Comparison of ENCODE assay signal across 5 cellular contexts in the genomic region with DNA sequence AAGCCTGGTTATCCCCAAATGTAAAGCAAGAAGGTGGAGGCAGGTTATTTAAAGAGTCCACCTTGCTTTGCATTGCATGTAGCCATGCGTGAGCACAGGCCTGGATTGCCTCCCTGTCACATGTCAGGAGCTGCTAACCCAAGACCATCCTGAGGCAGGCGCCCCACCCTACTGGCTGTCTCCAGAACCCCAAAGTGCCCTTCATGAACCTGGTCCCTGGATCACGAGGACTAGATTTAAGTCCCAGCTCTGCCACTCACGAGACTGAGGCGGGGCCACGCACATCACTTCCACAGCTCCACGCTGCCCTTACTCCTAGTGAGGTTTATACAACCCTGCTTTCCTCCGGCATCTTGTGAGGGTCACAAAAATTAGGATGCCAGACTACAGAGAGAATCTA.
"Had no signal": no experiment of that assay in that cellular context is flagged by ENCODE, and none has a peak within 500 bp of the region (broad histone marks: within the 10 kb centered on the region; RNA-seq: fewer than 3 reads in every experiment).

No MANE protein-coding gene starts in this region.

- H3K27me3 ChIP-seq: heart left ventricle had no signal

- H3K27ac ChIP-seq: heart left ventricle, parathyroid adenoma, prostate gland had no signal

- H3K79me2 ChIP-seq: parathyroid adenoma had no signal

- H3K36me3 ChIP-seq: heart left ventricle, prostate gland had no signal

- H3K4me2 ChIP-seq: smooth muscle cell had no signal

- H3K4me3 ChIP-seq: heart left ventricle, mucosa of descending colon, prostate gland, smooth muscle cell had no signal

- H3K9me3 ChIP-seq: mucosa of descending colon, prostate gland had no signal

- H3K9ac ChIP-seq: parathyroid adenoma had no signal

- H3K4me1 ChIP-seq: parathyroid adenoma, prostate gland had no signal

- H2AFZ ChIP-seq: parathyroid adenoma had no signal
